20 cellular contexts compared by ENCODE assay signal in the genomic region with DNA sequence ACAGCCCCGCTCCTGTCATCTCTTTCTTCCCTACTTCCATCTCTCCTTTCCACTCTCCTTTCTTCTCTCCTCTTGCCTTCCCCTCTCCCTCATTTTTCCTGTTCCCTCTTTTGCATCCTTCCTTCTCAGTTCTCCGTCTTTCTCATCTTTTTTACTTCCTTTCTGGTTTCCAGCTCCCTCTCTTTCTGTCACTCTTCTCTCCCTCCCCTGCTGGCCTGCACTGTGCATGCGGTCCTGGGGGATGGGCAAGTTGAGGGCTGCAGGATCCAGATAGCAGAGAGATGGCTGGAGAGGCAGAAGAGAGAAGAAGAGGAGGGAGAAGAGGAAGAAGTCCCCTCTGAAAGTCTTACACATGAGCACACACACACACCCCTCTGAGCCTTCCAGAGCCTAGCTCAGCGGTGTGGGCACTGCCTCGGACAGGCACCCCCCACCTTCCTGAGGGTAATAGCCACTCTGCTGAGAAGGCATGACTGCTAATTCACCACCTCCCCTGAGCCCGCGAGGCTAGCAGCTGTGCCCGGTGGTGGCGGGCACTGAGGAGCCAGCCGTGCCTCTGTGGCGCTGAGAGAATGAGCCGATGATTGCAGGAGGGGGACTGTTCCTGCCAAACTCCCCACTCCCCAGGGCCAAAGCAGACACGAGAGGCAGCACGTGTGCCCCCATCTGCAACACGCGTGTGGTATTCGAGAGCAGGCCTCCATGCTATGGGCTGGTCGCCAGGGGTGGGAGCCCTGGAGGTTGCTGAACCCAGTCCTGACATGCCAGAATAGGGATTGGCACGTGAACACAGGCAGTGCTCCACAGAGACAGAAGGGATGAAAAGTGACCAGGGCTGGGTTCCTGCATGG. TPM values are rescaled to one million over a fixed set of nuclear protein-coding genes. Genes with fewer than 3 reads are reported as not detected.
A peak's percentile ranks its signal among the peaks of the same experiment; 100 is the strongest.
DNase-seq lines count a peak whose midpoint lies in the region; ATAC-seq and TF ChIP-seq lines count a peak whose summit lies in the region.
"Had no signal": no experiment of that assay in that cellular context is flagged by ENCODE, and none has a peak within 500 bp of the region (broad histone marks: within the 10 kb centered on the region; RNA-seq: fewer than 3 reads in every experiment).

No MANE protein-coding gene starts in this region.

- H4K8ac ChIP-seq in IMR-90 (ENCODE audit: low read depth in 2 of 2, low read length in 2 of 2), result no peak overlapping the region

- peaks cover 12% of the 10 kb centered on the region; the same call in 1 of the 2 replicates for H3K36me3 ChIP-seq in IMR-90 (ENCODE audit: control insufficient read depth, insufficient read depth, low read length)
- H3K36me3 ChIP-seq: adrenal gland, esophagus squamous epithelium, left ventricle myocardium inferior, pancreas, Peyer's patch, right lobe of liver had no signal

- no peak for ATAC-seq in IMR-90 (ENCODE audit: low read depth)
- ATAC-seq in T-helper 17 cell, result no peak
- ATAC-seq in HG02678 (IDR thresholded peaks at IDR 0.05; ENCODE audit: unreplicated experiment), result no peak
- ATAC-seq in HG03095 (IDR thresholded peaks at IDR 0.05; ENCODE audit: unreplicated experiment), result no peak
- ATAC-seq: pancreas had no signal

- H3K4ac ChIP-seq in IMR-90 (ENCODE audit: low read depth, low read length), result no peak overlapping the region; the same call in 1 of the 2 replicates

- in situ Hi-C loops in IMR-90 (cut with MboI; ENCODE audit: low sequenced_read_pairs), result no loop called here

- H3K36me3 Mint-ChIP-seq in neural crest cell (ENCODE audit: low read depth) (no peaks in the 10 kb centered on the region), T-helper 17 cell (ENCODE audit: low read depth) (peaks cover 2% of the 10 kb centered on the region)

- no peaks in the 10 kb centered on the region for H4K20me1 ChIP-seq in IMR-90 (ENCODE audit: insufficient read depth, low read length)

- no peak overlapping the region for H3K56ac ChIP-seq in IMR-90 (ENCODE audit: extremely low read depth, insufficient read depth, low read length)

- peak overlapping the region; percentile 14 for H2AFZ ChIP-seq in IMR-90 (replicated peaks; ENCODE audit: low read length, poor library complexity)

- no peak overlapping the region for H3K4me2 ChIP-seq in IMR-90 (ENCODE audit: low read depth, low read length)

- no peak overlapping the region for H2BK5ac ChIP-seq in IMR-90 (ENCODE audit: low read depth, low read length, poor library complexity, severe bottlenecking)

- H3K4me1 ChIP-seq in IMR-90 (ENCODE audit: control insufficient read depth, insufficient read depth, low read length), result peaks cover 13% of the 10 kb centered on the region
- H3K4me1 ChIP-seq: adrenal gland, pancreas, right lobe of liver had no signal

- DNase-seq in IMR-90 (no peak), RWPE1 (ENCODE audit: low spot score) (no peak), neural crest cell (ENCODE audit: low read depth, low spot score) (no peak), NCI-H524 (lab: John Stamatoyannopoulos, UW) (no peak), T-helper 17 cell (no peak)
- DNase-seq: activated gamma-delta T cell; adrenal gland; caudate nucleus; effector CD4-positive, alpha-beta T cell; esophagus squamous epithelium; left ventricle myocardium inferior; NCI-H748 treated with DMSO at 0.1 percent for 48 hours; stimulated activated naive CD4-positive, alpha-beta T cell treated with Interleukin-2 at 50 U/mL for 16 hours; trophoblast cell had no signal

- intact Hi-C loops in IMR-90 (cut with micrococcal nuclease), result no loop called here

- H2AK5ac ChIP-seq in IMR-90 (ENCODE audit: low read depth, low read length), result peak overlapping the region; percentile 51; the same call in 1 of the 2 replicates

- CTCF ChIA-PET in IMR-90 (lab: Yijun Ruan, JAX), result interaction anchor here (0.6 kb wide), 2 partner anchors 117 to 163 kb away, joined by 3 read pairs; no protein-coding TSS in a partner anchor
- CTCF ChIA-PET in RWPE1 (lab: Yijun Ruan, JAX), result interaction anchor here (0.6 to 0.7 kb wide), 2 partner anchors 17 to 108 kb away, joined by 3 to 4 read pairs; no protein-coding TSS in a partner anchor

- H3K4me3 Mint-ChIP-seq in neural crest cell (no peak overlapping the region), T-helper 17 cell (no peak overlapping the region)

- H3K27ac Mint-ChIP-seq in neural crest cell (ENCODE audit: unreplicated experiment), result peak overlapping the region; percentile 9
- H3K27ac Mint-ChIP-seq in T-helper 17 cell, result no peak overlapping the region

- H3K27ac ChIP-seq in IMR-90 (ENCODE audit: insufficient read depth, low read length) (no peak overlapping the region), RWPE1 (peak overlapping the region; percentile 99), cingulate gyrus (ENCODE audit: low read depth, low read length) (peak overlapping the region; percentile 87)
- H3K27ac ChIP-seq: adrenal gland, esophagus squamous epithelium, left ventricle myocardium inferior, pancreas, Peyer's patch, right lobe of liver had no signal

- no peak overlapping the region for H2BK15ac ChIP-seq in IMR-90 (ENCODE audit: low read depth, low read length)

- 84% methylated on average over 5 of the region's 19 CpGs; no CpG with 5 or more reads in 1 of the 2 experiments for WGBS in IMR-90 (ENCODE audit: extremely low coverage in 2 of 2, insufficient read length in 1 of 2), 2 experiments

- TF ChIP-seq CTCF in IMR-90 (conservative IDR thresholded peaks at IDR 0.05; ENCODE audit: low read depth, low read length), result no peak
- no peak for TF ChIP-seq CTCF in RWPE1 (conservative IDR thresholded peaks at IDR 0.05; ENCODE audit: low read depth)
- no peak for TF ChIP-seq CTCF in neural crest cell (conservative IDR thresholded peaks at IDR 0.05)

- H3K4me1 Mint-ChIP-seq in neural crest cell (peaks cover 27% of the 10 kb centered on the region), T-helper 17 cell (peaks cover 9% of the 10 kb centered on the region)

- H3K9me1 ChIP-seq in IMR-90 (ENCODE audit: insufficient read depth, low read length), result peaks cover 15% of the 10 kb centered on the region

- peaks cover 7 to 22% of the 10 kb centered on the region in 2 experiments; a peak in 3 of 4 replicates for H3K79me1 ChIP-seq in IMR-90 (ENCODE audit: low read depth in 1 of 2, low read length in 2 of 2)

- H3K27me3 Mint-ChIP-seq in neural crest cell (ENCODE audit: low read depth) (no peaks in the 10 kb centered on the region), T-helper 17 cell (peaks cover 42% of the 10 kb centered on the region)

- no peak overlapping the region for H2AK9ac ChIP-seq in IMR-90 (replicated peaks; ENCODE audit: low read depth, low read length, poor library complexity)

- no peak overlapping the region for H2BK20ac ChIP-seq in IMR-90 (ENCODE audit: low read depth, low read length)

- no peak overlapping the region; the same call in 1 of the 2 replicates for H4K91ac ChIP-seq in IMR-90 (ENCODE audit: insufficient read depth, low read depth, low read length)

- POLR2A ChIA-PET in IMR-90 (lab: Charles Lee; ENCODE audit: unreplicated experiment) (no interaction called here), RWPE1 (lab: Yijun Ruan, JAX; ENCODE audit: low non-redundant PET) (no interaction called here)

- dilution Hi-C loops in IMR-90 (cut with HindIII; ENCODE audit: low sequenced_read_pairs, unreplicated experiment), result no loop called here

- H4K5ac ChIP-seq in IMR-90 (ENCODE audit: low read depth, low read length), result no peak overlapping the region

- no peaks in the 10 kb centered on the region for H3K9me3 ChIP-seq in IMR-90 (ENCODE audit: control insufficient read depth, insufficient read depth, low read length)
- H3K9me3 ChIP-seq in T-helper 17 cell (ENCODE audit: control insufficient read depth, low read length, poor library complexity, severe bottlenecking), result no peaks in the 10 kb centered on the region
- H3K9me3 ChIP-seq: adrenal gland, esophagus squamous epithelium, left ventricle myocardium inferior, pancreas, Peyer's patch, right lobe of liver had no signal

- H3K23ac ChIP-seq in IMR-90 (ENCODE audit: low read depth, low read length), result no peak overlapping the region

- H3K14ac ChIP-seq in IMR-90 (replicated peaks; ENCODE audit: low read depth, low read length), result no peak overlapping the region

- BruUV-seq in IMR-90 (replicated peaks; lab: Mats Ljungman, UMichigan), result no TSS peak

- no peak for TF ChIP-seq POLR2A in IMR-90 (IDR thresholded peaks at IDR 0.05; ENCODE audit: low read depth, low read length)

- H2BK120ac ChIP-seq in IMR-90 (ENCODE audit: low read depth, low read length), result no peak overlapping the region

- H3K27me3 ChIP-seq in IMR-90 (ENCODE audit: control insufficient read depth, insufficient read depth, low read length), result no peaks in the 10 kb centered on the region
- H3K27me3 ChIP-seq: adrenal gland, pancreas, Peyer's patch, right lobe of liver had no signal

- H3K9ac ChIP-seq in IMR-90 (ENCODE audit: low read depth, low read length), result no peak overlapping the region

- no peaks in the 10 kb centered on the region for H3K9me3 Mint-ChIP-seq in neural crest cell

- TF ChIP-seq RAD21 in IMR-90 (IDR thresholded peaks at IDR 0.05; ENCODE audit: low read length), result no peak

- H3K4me3 ChIP-seq in IMR-90 (ENCODE audit: insufficient read depth, low read depth, low read length), result no peak overlapping the region
- H3K4me3 ChIP-seq: adrenal gland, esophagus squamous epithelium, left ventricle myocardium inferior, pancreas, Peyer's patch, right lobe of liver had no signal

- H3K18ac ChIP-seq in IMR-90 (ENCODE audit: low read depth, low read length), result no peak overlapping the region

TF ChIP-seq in IMR-90, 13 proteins besides CTCF, POLR2A, EP300 and RAD21:
- TF ChIP-seq, protein P1, sequence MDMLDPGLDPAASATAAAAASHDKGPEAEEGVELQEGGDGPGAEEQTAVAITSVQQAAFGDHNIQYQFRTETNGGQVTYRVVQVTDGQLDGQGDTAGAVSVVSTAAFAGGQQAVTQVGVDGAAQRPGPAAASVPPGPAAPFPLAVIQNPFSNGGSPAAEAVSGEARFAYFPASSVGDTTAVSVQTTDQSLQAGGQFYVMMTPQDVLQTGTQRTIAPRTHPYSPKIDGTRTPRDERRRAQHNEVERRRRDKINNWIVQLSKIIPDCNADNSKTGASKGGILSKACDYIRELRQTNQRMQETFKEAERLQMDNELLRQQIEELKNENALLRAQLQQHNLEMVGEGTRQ (IDR thresholded peaks at IDR 0.05; ENCODE audit: low read depth, low read length), result no peak
TF ChIP-seq in IMR-90: peak in this region for 0.

RNA-seq across cellular contexts. Expression of a gene that starts 3.7 kb away (rescaled TPM):
- total RNA-seq in IMR-90 (2012; rRNA removed), result under 0.01 and 0.18 TPM in 2 replicates
- 0.17 and 0.19 TPM in 2 replicates for polyA plus RNA-seq in IMR-90 (2012; rRNA removed)
- polyA plus RNA-seq in IMR-90 (2012; cell fraction: cytosol; rRNA removed), result 0.11 and 0.24 TPM in 2 replicates
- 1.5 and 2.4 TPM in 2 replicates for polyA plus RNA-seq in IMR-90 (2012; cell fraction: nucleus; rRNA removed; ENCODE audit: low replicate concordance)
- 0.30 and 0.59 TPM in 2 replicates for total RNA-seq in neural crest cell
- total RNA-seq in T-helper 17 cell, result not detected

RNA-seq across cellular contexts. Expression of a gene that starts 9.4 kb away (rescaled TPM):
- 15.0 and 15.2 TPM in 2 replicates for total RNA-seq in IMR-90 (2012; rRNA removed)
- 14.8 and 15.5 TPM in 2 replicates for polyA plus RNA-seq in IMR-90 (2012; rRNA removed)
- 10.1 and 22.7 TPM in 2 replicates for polyA plus RNA-seq in IMR-90 (2012; cell fraction: cytosol; rRNA removed)
- polyA plus RNA-seq in IMR-90 (2012; cell fraction: nucleus; rRNA removed; ENCODE audit: low replicate concordance), result 3.4 and 9.5 TPM in 2 replicates
- 0.25 and 0.51 TPM in 2 replicates for total RNA-seq in neural crest cell
- not detected for total RNA-seq in T-helper 17 cell
- total RNA-seq: Peyer's patch had no signal
- polyA plus RNA-seq: pancreas had no signal

Comparison
In these comparisons a context has a peak if more than half of its experiments do, and no peak if none do; other contexts are left out.
1. RNA of a gene that starts 9.4 kb away (total RNA-seq): 15.0 to 15.2 TPM in IMR-90; 0.25 to 0.51 TPM in neural crest cell and not detected in T-helper 17 cell; every median in the first group is over 10 times any median in the second.